ENCODE assay signal across 24 cellular contexts in genomic region chr14:87001333-87001732, GRCh38.
"Had no signal": no experiment of that assay in that cellular context is flagged by ENCODE, and none has a peak within 500 bp of the region (broad histone marks: within the 10 kb centered on the region; RNA-seq: fewer than 3 reads in every experiment).

No MANE protein-coding gene starts in this region.

- H3K4me1 Mint-ChIP-seq: IgD-negative memory B cell had no signal

- H3K4me2 ChIP-seq: KMS-11, PC-9 had no signal

- H3K4me3 Mint-ChIP-seq: IgD-negative memory B cell had no signal

- H3K27ac Mint-ChIP-seq: IgD-negative memory B cell had no signal

- H3K9ac ChIP-seq: KMS-11 had no signal

- DNase-seq: MV-4-11, NCI-H1048, NCI-H1105, NCI-H1417, NCI-H1436 treated with DMSO at 0.1 percent for 48 hours, NCI-H1694, NCI-H187 treated with DMSO at 0.1 percent for 48 hours, NCI-H2029 treated with DMSO at 0.1 percent for 48 hours, NCI-H2171 treated with DMSO at 0.1 percent for 48 hours, NCI-H345, NCI-H446 treated with DMSO at 0.1 percent for 48 hours, NCI-H510A treated with DMSO at 0.1 percent for 48 hours, NCI-H526, NCI-H748 treated with DMSO at 0.1 percent for 48 hours, OCI-M1, PC-9, Peyer's patch, SHP77 treated with DMSO at 0.1 percent for 48 hours, SJCRH30 had no signal

- H3K36me3 ChIP-seq: Peyer's patch, SJCRH30 had no signal

- H3K4me3 ChIP-seq: K562, PC-9, Peyer's patch, SJCRH30 had no signal

- H3K27me3 Mint-ChIP-seq: IgD-negative memory B cell had no signal

- H3K27ac ChIP-seq: KMS-11, PC-9, Peyer's patch, SJCRH30 had no signal

- H3K4me1 ChIP-seq: Peyer's patch had no signal

- H3K36me3 Mint-ChIP-seq: IgD-negative memory B cell had no signal

- H3K9me3 ChIP-seq: Peyer's patch, SJCRH30 had no signal

- H3K27me3 ChIP-seq: Peyer's patch, SJCRH30 had no signal

- H2AFZ ChIP-seq: PC-9 had no signal

- ATAC-seq: HepG2, K562, Right ventricle myocardium inferior had no signal
